In the genomic region with DNA sequence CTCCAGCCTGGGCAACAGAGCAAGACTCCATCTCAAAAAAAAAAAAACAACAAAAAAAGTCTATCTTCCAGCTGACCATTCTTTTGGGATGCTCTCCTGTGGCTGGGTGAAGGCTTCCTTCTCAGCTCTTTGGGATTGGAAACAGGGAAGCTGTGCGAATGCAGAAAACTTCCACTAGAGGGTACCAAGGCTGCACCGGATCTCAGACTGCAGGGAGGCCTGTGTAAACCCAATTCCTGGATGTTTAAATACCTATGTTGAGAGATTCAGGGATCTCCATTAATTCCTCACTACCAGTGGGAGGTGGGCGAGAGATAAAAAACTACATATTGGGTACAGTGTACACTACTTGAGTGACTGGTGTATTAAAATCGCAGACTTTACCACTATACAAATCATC, we compare ENCODE assay signal across 8 cellular contexts. TPM values are rescaled to one million over a fixed set of nuclear protein-coding genes. Genes with fewer than 3 reads are reported as not detected.
A peak's percentile ranks its signal among the peaks of the same experiment; 100 is the strongest.
DNase-seq lines count a peak whose midpoint lies in the region; ATAC-seq, FAIRE-seq and TF ChIP-seq lines count a peak whose summit lies in the region.
"Not testable (repeated sequence)": the region's sequence is repeated elsewhere in the genome, so short reads cannot be mapped to it uniquely, and the experiment has no call there.

No MANE protein-coding gene starts in this region.

- in situ Hi-C loops in Panc1 (cut with HindIII; ENCODE audit: low pct_unique_long_range_greater_than_20kb, low sequenced_read_pairs) = not testable (repeated sequence)

- TF ChIP-seq CTCF in AG09309 (IDR thresholded peaks at IDR 0.05; ENCODE audit: control insufficient read depth, insufficient read depth, low read depth, low read length, missing control alignments) = peak; percentile 53
- TF ChIP-seq CTCF in GM12864 (IDR thresholded peaks at IDR 0.05; ENCODE audit: low read depth, low read length, missing control alignments) = peak; percentile 37
- TF ChIP-seq CTCF in Loucy (conservative IDR thresholded peaks at IDR 0.05; ENCODE audit: low read length) = peak; percentile 49
- TF ChIP-seq CTCF in Panc1 (IDR thresholded peaks at IDR 0.05) = peak; percentile 81
- TF ChIP-seq CTCF in kidney (IDR thresholded peaks at IDR 0.05; ENCODE audit: borderline replicate concordance, extremely low read depth, insufficient read depth) = peak; percentile 14
- peak; percentile 54 for TF ChIP-seq CTCF in progenitor cell of endocrine pancreas (IDR thresholded peaks at IDR 0.05; ENCODE audit: unreplicated experiment)

- not testable (repeated sequence) for H3K27ac ChIP-seq in Panc1 (ENCODE audit: low read length); kidney (ENCODE audit: low read depth in 2 of 2, low read length in 2 of 2)

- H3F3A ChIP-seq in Loucy (ENCODE audit: low read depth) = not testable (repeated sequence)

- peaks cover 14% of the 10 kb centered on the region for H3K4me1 ChIP-seq in Loucy (ENCODE audit: insufficient read depth, low read length, poor library complexity, severe bottlenecking)
- not testable (repeated sequence) for H3K4me1 ChIP-seq in Panc1 (ENCODE audit: control insufficient read depth, insufficient read depth, low read length); kidney (ENCODE audit: control insufficient read depth in 1 of 2, insufficient read depth in 1 of 2, low read depth in 1 of 2, low read length in 2 of 2)

- not testable (repeated sequence) for H3K36me3 ChIP-seq in Loucy (ENCODE audit: insufficient read depth, low read length); Panc1 (ENCODE audit: control insufficient read depth, insufficient read depth, low read length); kidney (ENCODE audit: control insufficient read depth in 1 of 2, insufficient read depth in 2 of 2, low read length in 2 of 2)

- H3K9me3 Mint-ChIP-seq in activated T-helper 2 cell treated with anti-CD3 and anti-CD28 coated beads, Interferon-gamma antibody, Interleukin-2, Interleukin-4, amounts not matched to agents 10 μg/mL and 5 μg/mL and 100 μg/mL, durations not matched to agents 14 hours and 24 hours and 36 hours; progenitor cell of endocrine pancreas (ENCODE audit: low read depth): not testable (repeated sequence)

- H3K4me3 Mint-ChIP-seq in activated T-helper 2 cell treated with anti-CD3 and anti-CD28 coated beads, Interferon-gamma antibody, Interleukin-2, Interleukin-4, amounts not matched to agents 10 μg/mL and 5 μg/mL and 100 μg/mL, durations not matched to agents 14 hours and 24 hours and 36 hours (ENCODE audit: low read depth); progenitor cell of endocrine pancreas (ENCODE audit: low read depth): not testable (repeated sequence)

- not testable (repeated sequence) for H3K79me2 ChIP-seq in Loucy (ENCODE audit: insufficient read depth, low read length)

- intact Hi-C loops in Panc1 (cut with micrococcal nuclease; ENCODE audit: unreplicated experiment); kidney (cut with DNase I): not testable (repeated sequence)
- intact Hi-C loops in activated T-helper 2 cell treated with anti-CD3 and anti-CD28 coated beads, Interferon-gamma antibody, Interleukin-2, Interleukin-4, amounts not matched to agents 10 μg/mL and 5 μg/mL and 100 μg/mL, durations not matched to agents 14 hours and 24 hours and 36 hours (cut with micrococcal nuclease) = loop anchor here (10.0 kb wide), 1 partner anchor 114 kb away; no protein-coding TSS in a partner anchor

- H3K27me3 ChIP-seq in Loucy (ENCODE audit: insufficient read depth, low read length, poor library complexity, severe bottlenecking); Panc1 (ENCODE audit: control insufficient read depth, insufficient read depth, low read length): not testable (repeated sequence)

- H3K27me3 Mint-ChIP-seq in activated T-helper 2 cell treated with anti-CD3 and anti-CD28 coated beads, Interferon-gamma antibody, Interleukin-2, Interleukin-4, amounts not matched to agents 10 μg/mL and 5 μg/mL and 100 μg/mL, durations not matched to agents 14 hours and 24 hours and 36 hours (ENCODE audit: low read depth); progenitor cell of endocrine pancreas: not testable (repeated sequence)

- H2AFZ ChIP-seq in Loucy (ENCODE audit: low read length) = not testable (repeated sequence)

- not testable (repeated sequence) for H3K36me3 Mint-ChIP-seq in activated T-helper 2 cell treated with anti-CD3 and anti-CD28 coated beads, Interferon-gamma antibody, Interleukin-2, Interleukin-4, amounts not matched to agents 10 μg/mL and 5 μg/mL and 100 μg/mL, durations not matched to agents 14 hours and 24 hours and 36 hours (ENCODE audit: low read depth); progenitor cell of endocrine pancreas (ENCODE audit: insufficient read depth)

- ATAC-seq in Panc1 (peak; percentile 81), esophagus mucosa (peak; percentile 36)

- not testable (repeated sequence) for BruUV-seq in Panc1 (replicated peaks; lab: Mats Ljungman, UMichigan)

- DNase-seq in AG09309 (ENCODE audit: low read depth); GM12864 (ENCODE audit: low read depth); Panc1 (ENCODE audit: low read depth, low spot score); activated T-helper 2 cell treated with anti-CD3 and anti-CD28 coated beads, Interferon-gamma antibody, Interleukin-2, Interleukin-4, amounts not matched to agents 10 μg/mL and 5 μg/mL and 100 μg/mL, durations not matched to agents 14 hours and 24 hours and 36 hours (ENCODE audit: low spot score); kidney; progenitor cell of endocrine pancreas (ENCODE audit: low spot score, unreplicated experiment): not testable (repeated sequence)

- peaks cover 13% of the 10 kb centered on the region for H3K4me1 Mint-ChIP-seq in activated T-helper 2 cell treated with anti-CD3 and anti-CD28 coated beads, Interferon-gamma antibody, Interleukin-2, Interleukin-4, amounts not matched to agents 10 μg/mL and 5 μg/mL and 100 μg/mL, durations not matched to agents 14 hours and 24 hours and 36 hours (ENCODE audit: low read depth)
- H3K4me1 Mint-ChIP-seq in progenitor cell of endocrine pancreas (ENCODE audit: low read depth) = not testable (repeated sequence)

- CTCF ChIA-PET in Panc1 (lab: Charles Lee) = interaction anchor here (0.6 to 0.8 kb wide), 3 partner anchors 44 to 118 kb away, joined by 5 to 6 read pairs (median 5); no protein-coding TSS in a partner anchor

- H3K4me2 ChIP-seq in Loucy (ENCODE audit: low read depth, low read length, poor library complexity, severe bottlenecking) = not testable (repeated sequence)

- FAIRE-seq in kidney (lab: Jason Lieb, UNC) = not testable (repeated sequence)

- H3K27ac Mint-ChIP-seq in activated T-helper 2 cell treated with anti-CD3 and anti-CD28 coated beads, Interferon-gamma antibody, Interleukin-2, Interleukin-4, amounts not matched to agents 10 μg/mL and 5 μg/mL and 100 μg/mL, durations not matched to agents 14 hours and 24 hours and 36 hours = peak overlapping the region; percentile 60
- not testable (repeated sequence) for H3K27ac Mint-ChIP-seq in progenitor cell of endocrine pancreas

- POLR2A ChIA-PET in Panc1 (lab: Charles Lee) = not testable (repeated sequence)

- not testable (repeated sequence) for H3K9ac ChIP-seq in Loucy (ENCODE audit: low read depth, low read length, poor library complexity, severe bottlenecking); kidney (ENCODE audit: low read length in 2 of 2)

- H3K9me3 ChIP-seq in Loucy (ENCODE audit: insufficient read depth, low read depth, low read length); Panc1 (ENCODE audit: control insufficient read depth, insufficient read depth, low read depth, low read length); kidney (ENCODE audit: control insufficient read depth in 1 of 2, low read length in 2 of 2): not testable (repeated sequence)

- H4K20me1 ChIP-seq in Loucy (ENCODE audit: insufficient read depth, low read length, poor library complexity, severe bottlenecking) = not testable (repeated sequence)

- not testable (repeated sequence) for H3K9me2 ChIP-seq in Loucy (replicated peaks; ENCODE audit: low read depth, low read length)

- H3K4me3 ChIP-seq in AG09309 (ENCODE audit: control insufficient read depth, low read depth, low read length); GM12864 (ENCODE audit: low read depth, low read length); Loucy (ENCODE audit: low read length, poor library complexity, severe bottlenecking); Panc1 (ENCODE audit: low read depth in 2 of 2, low read length in 2 of 2); kidney (ENCODE audit: low read length in 2 of 2): not testable (repeated sequence)

RNA-seq across cellular contexts. Expression of gene NPEPPS, which starts 30.3 kb away (rescaled TPM):
- total RNA-seq in Panc1 (2021; ENCODE audit: unreplicated experiment) (137 TPM), esophagus mucosa (181 TPM), kidney (131 TPM), progenitor cell of endocrine pancreas (179 and 200 TPM in 2 replicates)
- 94.7 TPM for polyA plus RNA-seq in Panc1 (2012; ENCODE audit: insufficient read length)
- 125 and 132 TPM in 2 replicates for total RNA-seq in activated T-helper 2 cell treated with anti-CD3 and anti-CD28 coated beads, Interferon-gamma antibody, Interleukin-2, Interleukin-4, amounts not matched to agents 10 μg/mL and 5 μg/mL and 100 μg/mL, durations not matched to agents 14 hours and 24 hours and 36 hours
- 27.6 TPM for polyA plus RNA-seq in kidney (ENCODE audit: insufficient read depth, low read depth, low replicate concordance)

Comparison
In these comparisons a context has a peak if more than half of its experiments do, and no peak if none do; other contexts are left out.
1. CTCF ChIP-seq: peak in every context shown above with its lines; median percentile 81 in Panc1; 54 in progenitor cell of endocrine pancreas; 53 in AG09309; 49 in Loucy; 37 in GM12864; 14 in kidney.